ENCODE assay signal across 7 cellular contexts in genomic region chrX:120077590-120077989, GRCh38. TPM values are rescaled to one million over a fixed set of nuclear protein-coding genes. Genes with fewer than 3 reads are reported as not detected.
"Had no signal": no experiment of that assay in that cellular context is flagged by ENCODE, and none has a peak within 500 bp of the region (broad histone marks: within the 10 kb centered on the region; RNA-seq: fewer than 3 reads in every experiment).

Gene RHOXF2B (minus strand): TSS chrX:120077690. CDS start chrX:120077552, 138 bp downstream.

RNA-seq across cellular contexts. Expression of gene RHOXF2B, which starts in this region (rescaled TPM):
- total RNA-seq: GM23248, GM23338, H1, H4, H7, H9, HFFc6 had no signal
- polyA plus RNA-seq: GM23248, GM23338, H1 had no signal
